In genomic region chr20:62307226-62308101, GRCh38 we compare ENCODE assay signal across 17 cellular contexts. TPM values are rescaled to one million over a fixed set of nuclear protein-coding genes. Genes with fewer than 3 reads are reported as not detected.
DNase-seq lines count a peak whose midpoint lies in the region; ATAC-seq and TF ChIP-seq lines count a peak whose summit lies in the region.
"Had no signal": no experiment of that assay in that cellular context is flagged by ENCODE, and none has a peak within 500 bp of the region (broad histone marks: within the 10 kb centered on the region; RNA-seq: fewer than 3 reads in every experiment).

No MANE protein-coding gene starts in this region.

- no peaks in the 10 kb centered on the region for H3K27me3 ChIP-seq in gastroesophageal sphincter
- H3K27me3 ChIP-seq: suprapubic skin had no signal

- no peak overlapping the region for H3K4me3 ChIP-seq in gastroesophageal sphincter
- H3K4me3 ChIP-seq: suprapubic skin had no signal

- no peaks in the 10 kb centered on the region for H3K9me3 ChIP-seq in gastroesophageal sphincter
- H3K9me3 ChIP-seq: suprapubic skin had no signal

- DNase-seq in natural killer cell treated with Interleukin-12 subunit alpha and Interleukin-12 subunit beta and Interleukin-15 and Interleukin-18, amount 100 ng/mL, for 72 hours (ENCODE audit: low spot score), result peak; percentile 60
- DNase-seq in natural killer cell (no peak), RPMI7951 (ENCODE audit: low read depth) (peak; percentile 37)
- DNase-seq in stimulated activated CD4-positive, alpha-beta T cell treated with anti-CD3 and anti-CD28 coated beads, Interleukin-4, amount 100 ng/mL, for 4 hours, result no peak
- DNase-seq in activated CD4-positive, alpha-beta memory T cell treated with anti-CD3 and anti-CD28 coated beads for 36 hours, result no peak
- DNase-seq: activated CD4-positive, alpha-beta T cell treated with anti-CD3 and anti-CD28 coated beads for 4 hours; activated CD8-positive, alpha-beta memory T cell treated with anti-CD3 and anti-CD28 coated beads, Interleukin-2, amount 50 U/mL, for 4 hours; activated effector memory CD4-positive, alpha-beta T cell treated with Interleukin-2 at 50 U/mL for 16 hours; CD8-positive, alpha-beta memory T cell; central memory CD4-positive, alpha-beta T cell; MM.1S; NCI-H345; RPMI8226 had no signal

- H3K36me3 ChIP-seq in gastroesophageal sphincter, result peaks cover 0 to 84% of the 10 kb centered on the region in 2 donors

- no peak for TF ChIP-seq CTCF in natural killer cell (IDR thresholded peaks at IDR 0.05)
- TF ChIP-seq CTCF in gastroesophageal sphincter (IDR thresholded peaks at IDR 0.05), result no peak

- WGBS in gastroesophageal sphincter (ENCODE audit: low coverage in 1 of 2), 2 donors, result no CpG with 5 or more reads among the region's 42 CpGs

- intact Hi-C loops in natural killer cell (cut with micrococcal nuclease), result no loop called here
- intact Hi-C loops in activated CD4-positive, alpha-beta memory T cell treated with anti-CD3 and anti-CD28 coated beads for 36 hours (cut with micrococcal nuclease), result no loop called here

- H3K9me3 Mint-ChIP-seq in natural killer cell treated with Interleukin-12 subunit alpha and Interleukin-12 subunit beta and Interleukin-15 and Interleukin-18, amount 100 ng/mL, for 72 hours, result no peaks in the 10 kb centered on the region
- H3K9me3 Mint-ChIP-seq in natural killer cell, result no peaks in the 10 kb centered on the region
- no peaks in the 10 kb centered on the region for H3K9me3 Mint-ChIP-seq in activated CD4-positive, alpha-beta memory T cell treated with anti-CD3 and anti-CD28 coated beads for 36 hours
- H3K9me3 Mint-ChIP-seq: CD8-positive, alpha-beta memory T cell had no signal

- TF ChIP-seq EP300 in gastroesophageal sphincter (IDR thresholded peaks at IDR 0.05), result no peak

- no peak for ATAC-seq in natural killer cell treated with Interleukin-12 subunit alpha and Interleukin-12 subunit beta and Interleukin-15 and Interleukin-18, amount 100 ng/mL, for 72 hours
- ATAC-seq in natural killer cell (no peak), gastroesophageal sphincter (no peak), GM18520 (IDR thresholded peaks at IDR 0.05; ENCODE audit: unreplicated experiment) (no peak), HG03159 (IDR thresholded peaks at IDR 0.05; ENCODE audit: unreplicated experiment) (no peak)

- TF ChIP-seq POLR2A in gastroesophageal sphincter (IDR thresholded peaks at IDR 0.05), result no peak

- H3K36me3 Mint-ChIP-seq in natural killer cell treated with Interleukin-12 subunit alpha and Interleukin-12 subunit beta and Interleukin-15 and Interleukin-18, amount 100 ng/mL, for 72 hours, result peaks cover 5% of the 10 kb centered on the region
- H3K36me3 Mint-ChIP-seq in natural killer cell, result no peaks in the 10 kb centered on the region
- peaks cover 23% of the 10 kb centered on the region for H3K36me3 Mint-ChIP-seq in activated CD4-positive, alpha-beta memory T cell treated with anti-CD3 and anti-CD28 coated beads for 36 hours

- H3K27ac ChIP-seq in gastroesophageal sphincter, result peak overlapping the region in 3 of 4 donors; percentile 0 to 99 (median 2)
- H3K27ac ChIP-seq: suprapubic skin had no signal

- POLR2A ChIA-PET in activated CD4-positive, alpha-beta memory T cell treated with anti-CD3 and anti-CD28 coated beads for 36 hours (lab: Charles Lee), result no interaction called here

- no peak overlapping the region for H3K4me3 Mint-ChIP-seq in natural killer cell treated with Interleukin-12 subunit alpha and Interleukin-12 subunit beta and Interleukin-15 and Interleukin-18, amount 100 ng/mL, for 72 hours
- no peak overlapping the region for H3K4me3 Mint-ChIP-seq in natural killer cell
- H3K4me3 Mint-ChIP-seq in activated CD4-positive, alpha-beta memory T cell treated with anti-CD3 and anti-CD28 coated beads for 36 hours, result no peak overlapping the region

- CTCF ChIA-PET in activated CD4-positive, alpha-beta memory T cell treated with anti-CD3 and anti-CD28 coated beads for 36 hours (lab: Charles Lee), result interaction anchor here (1.4 kb wide), 1 partner anchor 75 kb away, joined by 7 read pairs; no protein-coding TSS in a partner anchor

- H3K4me1 ChIP-seq in gastroesophageal sphincter, result peaks cover 0 to 67% (median 21%) of the 10 kb centered on the region in 3 donors

- peaks cover 11 to 21% of the 10 kb centered on the region in 2 donors for H3K4me1 Mint-ChIP-seq in natural killer cell treated with Interleukin-12 subunit alpha and Interleukin-12 subunit beta and Interleukin-15 and Interleukin-18, amount 100 ng/mL, for 72 hours (ENCODE audit: low read depth in 2 of 2)
- peaks cover 21 to 28% of the 10 kb centered on the region in 2 donors for H3K4me1 Mint-ChIP-seq in natural killer cell
- peaks cover 20% of the 10 kb centered on the region for H3K4me1 Mint-ChIP-seq in activated CD4-positive, alpha-beta memory T cell treated with anti-CD3 and anti-CD28 coated beads for 36 hours (ENCODE audit: low read depth)

- H3K27me3 Mint-ChIP-seq in natural killer cell treated with Interleukin-12 subunit alpha and Interleukin-12 subunit beta and Interleukin-15 and Interleukin-18, amount 100 ng/mL, for 72 hours, result no peaks in the 10 kb centered on the region
- no peaks in the 10 kb centered on the region for H3K27me3 Mint-ChIP-seq in natural killer cell (ENCODE audit: low read depth in 2 of 2)
- H3K27me3 Mint-ChIP-seq in activated CD4-positive, alpha-beta memory T cell treated with anti-CD3 and anti-CD28 coated beads for 36 hours, result no peaks in the 10 kb centered on the region
- H3K27me3 Mint-ChIP-seq: CD8-positive, alpha-beta memory T cell had no signal

- no peak overlapping the region for H3K27ac Mint-ChIP-seq in natural killer cell treated with Interleukin-12 subunit alpha and Interleukin-12 subunit beta and Interleukin-15 and Interleukin-18, amount 100 ng/mL, for 72 hours
- H3K27ac Mint-ChIP-seq in natural killer cell, result no peak overlapping the region
- no peak overlapping the region for H3K27ac Mint-ChIP-seq in activated CD4-positive, alpha-beta memory T cell treated with anti-CD3 and anti-CD28 coated beads for 36 hours
- H3K27ac Mint-ChIP-seq: CD8-positive, alpha-beta memory T cell had no signal

RNA-seq across cellular contexts. Expression of gene ADRM1, which starts 4.7 kb away (rescaled TPM):
- 100 to 1,000 TPM; 171 to 178 TPM for total RNA-seq in natural killer cell treated with Interleukin-12 subunit alpha and Interleukin-12 subunit beta and Interleukin-15 and Interleukin-18, amount 100 ng/mL, for 72 hours
- 10 to 100 TPM; 81.4 to 88.4 (median 84.6) TPM for total RNA-seq in natural killer cell
- total RNA-seq in RPMI7951 (2014; rRNA removed; shearing (Covaris generic)), result 215 and 229 TPM in 2 replicates
- total RNA-seq in gastroesophageal sphincter, result 100 to 1,000 TPM; 131 to 182 (median 151) TPM
- total RNA-seq in activated CD4-positive, alpha-beta memory T cell treated with anti-CD3 and anti-CD28 coated beads for 36 hours, result 100 to 1,000 TPM in 1 of 2 experiments, 10 to 100 TPM in 1; 98.6 to 101 TPM

RNA-seq across cellular contexts. Expression of gene LAMA5, which starts 59.6 kb away (rescaled TPM):
- total RNA-seq in natural killer cell treated with Interleukin-12 subunit alpha and Interleukin-12 subunit beta and Interleukin-15 and Interleukin-18, amount 100 ng/mL, for 72 hours, result 1 to 10 TPM; 1.5 to 1.9 TPM
- 1 to 10 TPM; 1.0 to 4.3 (median 1.4) TPM for total RNA-seq in natural killer cell
- 36.6 and 44.8 TPM in 2 replicates for total RNA-seq in RPMI7951 (2014; rRNA removed; shearing (Covaris generic))
- total RNA-seq in gastroesophageal sphincter, result 100 to 1,000 TPM in 3 of 4 donors, 10 to 100 TPM in 1; 58.6 to 259 (median 172) TPM
- total RNA-seq in activated CD4-positive, alpha-beta memory T cell treated with anti-CD3 and anti-CD28 coated beads for 36 hours, result 1 to 10 TPM in 1 of 2 experiments, under 1 TPM in 1; 0.78 to 1.1 TPM

Comparison
In these comparisons a context has a peak if more than half of its experiments do, and no peak if none do; other contexts are left out.
1. DNase-seq: peak in natural killer cell treated with Interleukin-12 subunit alpha and Interleukin-12 subunit beta and Interleukin-15 and Interleukin-18, amount 100 ng/mL, for 72 hours (single experiment) and RPMI7951 (single experiment); none in natural killer cell (single experiment), stimulated activated CD4-positive, alpha-beta T cell treated with anti-CD3 and anti-CD28 coated beads, Interleukin-4, amount 100 ng/mL, for 4 hours (0 of 2) and activated CD4-positive, alpha-beta memory T cell treated with anti-CD3 and anti-CD28 coated beads for 36 hours (single experiment).